Comparison of ENCODE assay signal across 12 cellular contexts in genomic region chr15:74431116-74431515, GRCh38. TPM values are rescaled to one million over a fixed set of nuclear protein-coding genes. Genes with fewer than 3 reads are reported as not detected.
DNase-seq lines count a peak whose midpoint lies in the region; ATAC-seq lines count a peak whose summit lies in the region.
"Had no signal": no experiment of that assay in that cellular context is flagged by ENCODE, and none has a peak within 500 bp of the region (broad histone marks: within the 10 kb centered on the region; RNA-seq: fewer than 3 reads in every experiment).

No MANE protein-coding gene starts in this region.

- H3K27me3 ChIP-seq in layer of hippocampus (ENCODE audit: control insufficient read depth, insufficient read depth, low read length) (no peaks in the 10 kb centered on the region), aorta (ENCODE audit: control insufficient read depth in 1 of 2, insufficient read depth in 2 of 2, low read length in 1 of 2) (no peaks in the 10 kb centered on the region)

- intact Hi-C loops in aorta (cut with DNase I): no loop called here

- peak overlapping the region; percentile 95 for H3K4me3 Mint-ChIP-seq in stimulated activated naive CD8-positive, alpha-beta T cell treated with anti-CD3 and anti-CD28 coated beads, Interleukin-15, Interleukin-2, amounts not matched to agents 100 ng/mL and 50 ng/mL, for 24 hours

- H3K9me3 Mint-ChIP-seq in stimulated activated naive CD8-positive, alpha-beta T cell treated with anti-CD3 and anti-CD28 coated beads, Interleukin-15, Interleukin-2, amounts not matched to agents 100 ng/mL and 50 ng/mL, for 24 hours: no peaks in the 10 kb centered on the region
- H3K9me3 Mint-ChIP-seq in activated naive CD4-positive, alpha-beta T cell treated with anti-CD3 and anti-CD28 coated beads, Interleukin-2, amount 50 U/mL, for 72 hours: no peaks in the 10 kb centered on the region

- H3K4me1 Mint-ChIP-seq in stimulated activated naive CD8-positive, alpha-beta T cell treated with anti-CD3 and anti-CD28 coated beads, Interleukin-15, Interleukin-2, amounts not matched to agents 100 ng/mL and 50 ng/mL, for 24 hours (ENCODE audit: low read depth): peaks cover 82% of the 10 kb centered on the region

- no peaks in the 10 kb centered on the region for H3K9me3 ChIP-seq in aorta (ENCODE audit: control insufficient read depth, low read length)

- H3K36me3 Mint-ChIP-seq in stimulated activated naive CD8-positive, alpha-beta T cell treated with anti-CD3 and anti-CD28 coated beads, Interleukin-15, Interleukin-2, amounts not matched to agents 100 ng/mL and 50 ng/mL, for 24 hours (ENCODE audit: low read depth): peaks cover 63% of the 10 kb centered on the region
- peaks cover 26 to 42% of the 10 kb centered on the region in 2 donors for H3K36me3 Mint-ChIP-seq in activated naive CD4-positive, alpha-beta T cell treated with anti-CD3 and anti-CD28 coated beads, Interleukin-2, amount 50 U/mL, for 72 hours

- no peak for ATAC-seq in stimulated activated naive CD8-positive, alpha-beta T cell treated with anti-CD3 and anti-CD28 coated beads, Interleukin-15, Interleukin-2, amounts not matched to agents 100 U/mL and 50 U/mL, for 24 hours
- no peak for ATAC-seq in activated naive CD4-positive, alpha-beta T cell treated with anti-CD3 and anti-CD28 coated beads, Interleukin-2, amount 50 U/mL, for 72 hours
- ATAC-seq in aorta (ENCODE audit: low FRiP score): no peak
- ATAC-seq: left ventricle myocardium superior had no signal

- H3K27me3 Mint-ChIP-seq in stimulated activated naive CD8-positive, alpha-beta T cell treated with anti-CD3 and anti-CD28 coated beads, Interleukin-15, Interleukin-2, amounts not matched to agents 100 ng/mL and 50 ng/mL, for 24 hours: no peaks in the 10 kb centered on the region

- H3K36me3 ChIP-seq in aorta (ENCODE audit: control insufficient read depth in 1 of 2, insufficient read depth in 2 of 2, low read length in 1 of 2): no peaks in the 10 kb centered on the region

- H3K4me1 ChIP-seq in aorta (ENCODE audit: control insufficient read depth in 1 of 2, insufficient read depth in 2 of 2, low read length in 2 of 2): no peaks in the 10 kb centered on the region

- peak overlapping the region; percentile 93 for H3K27ac Mint-ChIP-seq in stimulated activated naive CD8-positive, alpha-beta T cell treated with anti-CD3 and anti-CD28 coated beads, Interleukin-15, Interleukin-2, amounts not matched to agents 100 ng/mL and 50 ng/mL, for 24 hours
- H3K27ac Mint-ChIP-seq in activated naive CD4-positive, alpha-beta T cell treated with anti-CD3 and anti-CD28 coated beads, Interleukin-2, amount 50 U/mL, for 72 hours: peak overlapping the region; percentile 81 to 82

- 98 to 100% methylated on average over 1 of the region's 1 CpG for WGBS in aorta, 2 donors

- peak overlapping the region; percentile 43 for H3K27ac ChIP-seq in layer of hippocampus (ENCODE audit: low read depth, low read length)
- no peak overlapping the region for H3K27ac ChIP-seq in aorta (ENCODE audit: low read depth in 1 of 2, low read length in 2 of 2)

- H3K4me3 ChIP-seq in aorta (ENCODE audit: low read length in 2 of 2): no peak overlapping the region

- no peak for DNase-seq in stimulated activated naive CD8-positive, alpha-beta T cell treated with anti-CD3 and anti-CD28 coated beads, Interleukin-15, Interleukin-2, amounts not matched to agents 100 U/mL and 50 U/mL, for 24 hours
- DNase-seq in activated naive CD4-positive, alpha-beta T cell treated with anti-CD3 and anti-CD28 coated beads, Interleukin-2, amount 50 U/mL, for 72 hours (ENCODE audit: low spot score in 2 of 2): no peak
- DNase-seq in DMS153 treated with DMSO at 0.1 percent for 48 hours (lab: John Stamatoyannopoulos, UW; ENCODE audit: unreplicated experiment) (no peak), DMS53 (lab: John Stamatoyannopoulos, UW) (no peak), aorta (no peak), NCI-H2081 treated with DMSO at 0.1 percent for 48 hours (lab: John Stamatoyannopoulos, UW) (no peak)
- DNase-seq: left ventricle myocardium superior; NCI-H1417 treated with DMSO at 0.1 percent for 48 hours; NK-92 treated with Interleukin-12 subunit alpha and Interleukin-12 subunit beta, amount 100 ng/mL, for 24 hours; SW 1271 had no signal

RNA-seq across cellular contexts. Expression of gene SEMA7A, which starts 2.6 kb away (rescaled TPM):
- total RNA-seq in activated naive CD4-positive, alpha-beta T cell treated with anti-CD3 and anti-CD28 coated beads, Interleukin-2, amount 50 U/mL, for 72 hours: 10 to 100 TPM; 47.8 to 53.6 TPM
- total RNA-seq in aorta: 1 to 10 TPM; 2.3 to 4.1 TPM
- 1 to 10 TPM in 1 of 2 donors, under 1 TPM in 1; 0.54 to 1.8 TPM for polyA plus RNA-seq in aorta

RNA-seq across cellular contexts. Expression of gene UBL7, which starts 29.8 kb away (rescaled TPM):
- 10 to 100 TPM; 43.3 to 50.4 TPM for total RNA-seq in activated naive CD4-positive, alpha-beta T cell treated with anti-CD3 and anti-CD28 coated beads, Interleukin-2, amount 50 U/mL, for 72 hours
- 10 to 100 TPM; 25.1 to 27.0 TPM for total RNA-seq in aorta
- polyA plus RNA-seq in aorta: 10 to 100 TPM; 28.9 to 45.3 TPM

Comparison
In these comparisons a context has a peak if more than half of its experiments do, and no peak if none do; other contexts are left out.
1. RNA of gene SEMA7A, which starts 2.6 kb away (total RNA-seq): 47.8 to 53.6 TPM in activated naive CD4-positive, alpha-beta T cell treated with anti-CD3 and anti-CD28 coated beads, Interleukin-2, amount 50 U/mL, for 72 hours; 2.3 to 4.1 TPM in aorta; every median in the first group is over 4 times any median in the second.